Comparison of ENCODE assay signal across 26 cellular contexts in the genomic region with DNA sequence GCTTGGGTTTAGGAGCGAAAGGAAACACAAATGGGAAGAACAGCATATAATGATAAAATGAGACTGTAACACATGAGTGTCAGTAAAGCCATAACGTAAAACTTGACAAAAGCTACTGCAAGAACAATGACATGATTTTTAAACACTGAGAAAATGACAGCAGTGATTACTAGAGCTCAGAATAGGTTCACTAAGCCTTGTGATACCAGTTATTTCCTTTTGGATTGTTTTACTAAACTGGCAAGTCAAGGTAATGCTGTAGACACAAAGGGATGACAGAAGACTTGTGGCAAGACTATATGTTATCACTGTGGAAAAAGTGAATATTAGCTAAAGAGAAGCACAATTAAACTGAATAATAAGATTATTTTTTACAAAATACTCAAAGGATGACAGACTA. TPM values are rescaled to one million over a fixed set of nuclear protein-coding genes. Genes with fewer than 3 reads are reported as not detected.
A peak's percentile ranks its signal among the peaks of the same experiment; 100 is the strongest.
DNase-seq lines count a peak whose midpoint lies in the region; ATAC-seq and TF ChIP-seq lines count a peak whose summit lies in the region.
"Had no signal": no experiment of that assay in that cellular context is flagged by ENCODE, and none has a peak within 500 bp of the region (broad histone marks: within the 10 kb centered on the region; RNA-seq: fewer than 3 reads in every experiment).

No MANE protein-coding gene starts in this region.

- no peaks in the 10 kb centered on the region for H3K9me3 ChIP-seq in CD4-positive, alpha-beta T cell (ENCODE audit: control insufficient read depth, low read length)
- no peaks in the 10 kb centered on the region for H3K9me3 ChIP-seq in neutrophil
- H3K9me3 ChIP-seq in SK-N-SH, result no peaks in the 10 kb centered on the region
- H3K9me3 ChIP-seq: ascending aorta, colonic mucosa had no signal

- H3K4me2 ChIP-seq in SK-N-SH, result no peak overlapping the region

- no peak overlapping the region for H2AFZ ChIP-seq in SK-N-SH (ENCODE audit: low read depth)

- no peaks in the 10 kb centered on the region for H3K27me3 ChIP-seq in CD4-positive, alpha-beta T cell (ENCODE audit: control insufficient read depth, insufficient read depth, low read length)
- H3K27me3 ChIP-seq in neutrophil (no peaks in the 10 kb centered on the region), SK-N-SH (ENCODE audit: insufficient read depth) (no peaks in the 10 kb centered on the region)
- H3K27me3 ChIP-seq: ascending aorta, colonic mucosa had no signal

- CTCF ChIA-PET in CD4-positive, alpha-beta T cell (lab: Charles Lee), result no interaction called here
- CTCF ChIA-PET in SK-N-SH (lab: Yijun Ruan, JAX), result interaction anchor here (1.0 to 4.1 kb wide), 3 partner anchors 11 to 212 kb away, joined by 3 to 24 read pairs (median 4); a partner anchor contains a TSS

- DNase-seq in activated CD4-positive, alpha-beta T cell treated with anti-CD3 and anti-CD28 coated beads, Interleukin-2, amount 10 ng/mL, durations not matched to agents 24 days and 14 days, result no peak
- no peak for DNase-seq in activated CD4-positive, alpha-beta T cell treated with anti-CD3 and anti-CD28 coated beads, Interleukin-2, amount 50 U/mL, for 4 hours
- DNase-seq in CD4-positive, alpha-beta T cell, result no peak
- DNase-seq in central memory CD8-positive, alpha-beta T cell (ENCODE audit: low spot score in 2 of 2), result no peak
- DNase-seq in SK-N-SH, result no peak
- DNase-seq in GM13976 (ENCODE audit: low spot score), result no peak
- DNase-seq: activated effector memory CD4-positive, alpha-beta T cell treated with Interleukin-2 at 50 U/mL for 16 hours; colonic mucosa; DMS79 treated with DMSO at 0.1 percent for 48 hours; foreskin melanocyte; NCI-H1417; NCI-H526 treated with DMSO at 0.1 percent for 48 hours; stimulated activated CD4-positive, alpha-beta T cell treated with anti-CD3 and anti-CD28 coated beads, Interleukin-4, amount 100 ng/mL, for 24 hours; T-cell had no signal

- peaks cover 30% of the 10 kb centered on the region for H4K20me1 ChIP-seq in SK-N-SH (ENCODE audit: insufficient read depth)

- no peak for TF ChIP-seq RAD21 in SK-N-SH (IDR thresholded peaks at IDR 0.05; ENCODE audit: low read length)

- no peak for ATAC-seq in CD4-positive, alpha-beta T cell (ENCODE audit: poor library complexity)
- no peak for ATAC-seq in central memory CD8-positive, alpha-beta T cell (replicated peaks; ENCODE audit: extremely low read depth, poor library complexity, severe bottlenecking)
- ATAC-seq in HG03520 (IDR thresholded peaks at IDR 0.05; ENCODE audit: unreplicated experiment), result no peak
- ATAC-seq: T-cell had no signal

- H3K36me3 ChIP-seq in neutrophil (peaks cover 41% of the 10 kb centered on the region), SK-N-SH (replicated peaks in 1 of 2; ENCODE audit: control insufficient read depth in 1 of 2, insufficient read depth in 2 of 2, low read length in 1 of 2) (peaks cover 35 to 38% of the 10 kb centered on the region in 2 experiments)

- intact Hi-C loops in activated CD4-positive, alpha-beta T cell treated with anti-CD3 and anti-CD28 coated beads, Interleukin-2, amount 10 ng/mL, durations not matched to agents 24 days and 14 days (cut with micrococcal nuclease), result loop anchor here (10.0 kb wide), 1 partner anchor 93 kb away; no protein-coding TSS in a partner anchor
- intact Hi-C loops in CD4-positive, alpha-beta T cell (cut with DNase I, micrococcal nuclease), result no loop called here

- TF ChIP-seq EP300 in SK-N-SH (IDR thresholded peaks at IDR 0.05; ENCODE audit: borderline replicate concordance in 1 of 2, low read depth in 1 of 2, low read length in 1 of 2), result no peak

- in situ Hi-C loops in GM13976 (cut with MboI; ENCODE audit: low sequenced_read_pairs, unreplicated experiment), result no loop called here

- peaks cover 36% of the 10 kb centered on the region for H3K4me1 Mint-ChIP-seq in activated CD4-positive, alpha-beta T cell treated with anti-CD3 and anti-CD28 coated beads, Interleukin-2, amount 10 ng/mL, durations not matched to agents 24 days and 14 days
- peaks cover 64% of the 10 kb centered on the region for H3K4me1 Mint-ChIP-seq in CD4-positive, alpha-beta T cell (ENCODE audit: low read depth)
- peaks cover 42% of the 10 kb centered on the region for H3K4me1 Mint-ChIP-seq in central memory CD8-positive, alpha-beta T cell

- WGBS in SK-N-SH (ENCODE audit: low lambda C conversion rate), result 98% methylated on average over 2 of the region's 2 CpGs

- no peaks in the 10 kb centered on the region for H3K27me3 Mint-ChIP-seq in activated CD4-positive, alpha-beta T cell treated with anti-CD3 and anti-CD28 coated beads, Interleukin-2, amount 10 ng/mL, durations not matched to agents 24 days and 14 days
- H3K27me3 Mint-ChIP-seq in CD4-positive, alpha-beta T cell, result no peaks in the 10 kb centered on the region
- no peaks in the 10 kb centered on the region for H3K27me3 Mint-ChIP-seq in central memory CD8-positive, alpha-beta T cell
- H3K27me3 Mint-ChIP-seq: T-cell had no signal

- H3K4me3 Mint-ChIP-seq in activated CD4-positive, alpha-beta T cell treated with anti-CD3 and anti-CD28 coated beads, Interleukin-2, amount 10 ng/mL, durations not matched to agents 24 days and 14 days, result no peak overlapping the region
- no peak overlapping the region for H3K4me3 Mint-ChIP-seq in CD4-positive, alpha-beta T cell
- H3K4me3 Mint-ChIP-seq in central memory CD8-positive, alpha-beta T cell, result no peak overlapping the region
- H3K4me3 Mint-ChIP-seq: T-cell had no signal

- H3K79me2 ChIP-seq in SK-N-SH (ENCODE audit: insufficient read depth), result peaks cover 83% of the 10 kb centered on the region

- no peak overlapping the region for H3K27ac ChIP-seq in CD4-positive, alpha-beta T cell (ENCODE audit: low read depth, low read length)
- H3K27ac ChIP-seq in neutrophil (peak overlapping the region; percentile 94), SK-N-SH (ENCODE audit: low read depth in 2 of 2, low read length in 1 of 2) (no peak overlapping the region)
- H3K27ac ChIP-seq: ascending aorta, C4-2B, colonic mucosa, epithelial cell of prostate, VCaP had no signal

- peak overlapping the region in 1 of 2 experiments; percentile 79 for H3K4me3 ChIP-seq in neutrophil (ENCODE audit: low read depth in 1 of 2, low read length in 1 of 2)
- no peak overlapping the region for H3K4me3 ChIP-seq in SK-N-SH (ENCODE audit: low read depth in 2 of 2, low read length in 1 of 2)
- H3K4me3 ChIP-seq: ascending aorta, colonic mucosa had no signal

- POLR2A ChIA-PET in CD4-positive, alpha-beta T cell (lab: Charles Lee), result interaction anchor here (0.7 to 0.8 kb wide), 2 partner anchors 9 to 12 kb away, joined by 3 read pairs; no protein-coding TSS in a partner anchor
- POLR2A ChIA-PET in SK-N-SH (lab: Yijun Ruan, JAX), result no interaction called here

- H3K9ac ChIP-seq in SK-N-SH, result no peak overlapping the region

- no peaks in the 10 kb centered on the region for H3K9me3 Mint-ChIP-seq in activated CD4-positive, alpha-beta T cell treated with anti-CD3 and anti-CD28 coated beads, Interleukin-2, amount 10 ng/mL, durations not matched to agents 24 days and 14 days
- H3K9me3 Mint-ChIP-seq in CD4-positive, alpha-beta T cell, result no peaks in the 10 kb centered on the region
- no peaks in the 10 kb centered on the region for H3K9me3 Mint-ChIP-seq in central memory CD8-positive, alpha-beta T cell
- H3K9me3 Mint-ChIP-seq: T-cell had no signal

- no peak for TF ChIP-seq CTCF in CD4-positive, alpha-beta T cell (IDR thresholded peaks at IDR 0.05)
- TF ChIP-seq CTCF in neutrophil (IDR thresholded peaks at IDR 0.05), result no peak
- no peak for TF ChIP-seq CTCF in SK-N-SH (IDR thresholded peaks at IDR 0.05)
- TF ChIP-seq CTCF in GM13976 (IDR thresholded peaks at IDR 0.05; ENCODE audit: borderline replicate concordance, control extremely low read depth, extremely low read depth, insufficient read depth, missing control alignments), result no peak

- peak overlapping the region; percentile 5 for H3K27ac Mint-ChIP-seq in activated CD4-positive, alpha-beta T cell treated with anti-CD3 and anti-CD28 coated beads, Interleukin-2, amount 10 ng/mL, durations not matched to agents 24 days and 14 days
- peak overlapping the region; percentile 75 for H3K27ac Mint-ChIP-seq in CD4-positive, alpha-beta T cell
- H3K27ac Mint-ChIP-seq in central memory CD8-positive, alpha-beta T cell (ENCODE audit: low read depth), result peak overlapping the region; percentile 32

- peaks cover 11% of the 10 kb centered on the region for H3F3A ChIP-seq in SK-N-SH (replicated peaks; ENCODE audit: insufficient read depth)

- no peaks in the 10 kb centered on the region for H3K9me2 ChIP-seq in SK-N-SH

- H3K36me3 Mint-ChIP-seq in activated CD4-positive, alpha-beta T cell treated with anti-CD3 and anti-CD28 coated beads, Interleukin-2, amount 10 ng/mL, durations not matched to agents 24 days and 14 days (ENCODE audit: low read depth), result peaks cover 29% of the 10 kb centered on the region
- H3K36me3 Mint-ChIP-seq in CD4-positive, alpha-beta T cell (ENCODE audit: low read depth), result peaks cover 40% of the 10 kb centered on the region
- peaks cover 31% of the 10 kb centered on the region for H3K36me3 Mint-ChIP-seq in central memory CD8-positive, alpha-beta T cell (ENCODE audit: insufficient read depth)

- H3K4me1 ChIP-seq in neutrophil (ENCODE audit: control insufficient read depth in 1 of 2, insufficient read depth in 1 of 2, low read depth in 1 of 2, low read length in 1 of 2) (peaks cover 67 to 68% of the 10 kb centered on the region in 2 experiments), SK-N-SH (ENCODE audit: control insufficient read depth in 1 of 2, insufficient read depth in 2 of 2, low read depth in 1 of 2, low read length in 1 of 2) (peaks cover 5 to 22% of the 10 kb centered on the region in 2 experiments)
- H3K4me1 ChIP-seq: colonic mucosa had no signal

RNA-seq across cellular contexts. Expression of a gene that starts 12.7 kb away (rescaled TPM):
- total RNA-seq in activated CD4-positive, alpha-beta T cell treated with anti-CD3 and anti-CD28 coated beads, Interleukin-2, amount 10 ng/mL, durations not matched to agents 24 days and 14 days, result 95.2 and 98.2 TPM in 2 replicates
- 10 to 100 TPM; 41.0 to 42.9 TPM for total RNA-seq in CD4-positive, alpha-beta T cell
- polyA plus RNA-seq in SK-N-SH (2012; rRNA removed), result 30.3 and 44.9 TPM in 2 replicates
- 46.0 and 47.0 TPM in 2 replicates for polyA plus RNA-seq in SK-N-SH (2012; cell fraction: cytosol; rRNA removed)
- polyA plus RNA-seq in SK-N-SH (2012; cell fraction: nucleus; rRNA removed), result 16.1 and 30.8 TPM in 2 replicates

RNA-seq across cellular contexts. Expression of a gene that starts 28.3 kb away (rescaled TPM):
- not detected in 2 replicates for total RNA-seq in activated CD4-positive, alpha-beta T cell treated with anti-CD3 and anti-CD28 coated beads, Interleukin-2, amount 10 ng/mL, durations not matched to agents 24 days and 14 days
- not detected for total RNA-seq in CD4-positive, alpha-beta T cell
- polyA plus RNA-seq in SK-N-SH (2012; rRNA removed), result not detected in 2 replicates
- polyA plus RNA-seq in SK-N-SH (2012; cell fraction: cytosol; rRNA removed), result not detected in 2 replicates
- not detected in 2 replicates for polyA plus RNA-seq in SK-N-SH (2012; cell fraction: nucleus; rRNA removed)
- total RNA-seq: activated CD8-positive, alpha-beta memory T cell treated with anti-CD3 and anti-CD28 coated beads for 36 hours; ascending aorta; colonic mucosa; HT-29; mononuclear cell; osteocyte; skeletal muscle tissue; T-cell; temporal lobe had no signal

RNA-seq across cellular contexts. Expression of a gene that starts 45.4 kb away (rescaled TPM):
- total RNA-seq in activated CD4-positive, alpha-beta T cell treated with anti-CD3 and anti-CD28 coated beads, Interleukin-2, amount 10 ng/mL, durations not matched to agents 24 days and 14 days, result 105 and 110 TPM in 2 replicates
- 10 to 100 TPM; 32.2 to 32.9 TPM for total RNA-seq in CD4-positive, alpha-beta T cell
- polyA plus RNA-seq in SK-N-SH (2012; rRNA removed), result 87.0 and 96.4 TPM in 2 replicates
- polyA plus RNA-seq in SK-N-SH (2012; cell fraction: cytosol; rRNA removed), result 111 and 139 TPM in 2 replicates
- 25.1 and 42.9 TPM in 2 replicates for polyA plus RNA-seq in SK-N-SH (2012; cell fraction: nucleus; rRNA removed)

Comparison
In these comparisons a context has a peak if more than half of its experiments do, and no peak if none do; other contexts are left out.
1. H3K27ac Mint-ChIP-seq: peak in every context shown above with its lines; median percentile 75 in CD4-positive, alpha-beta T cell; 32 in central memory CD8-positive, alpha-beta T cell; 5 in activated CD4-positive, alpha-beta T cell treated with anti-CD3 and anti-CD28 coated beads, Interleukin-2, amount 10 ng/mL, durations not matched to agents 24 days and 14 days.